In the genomic region with DNA sequence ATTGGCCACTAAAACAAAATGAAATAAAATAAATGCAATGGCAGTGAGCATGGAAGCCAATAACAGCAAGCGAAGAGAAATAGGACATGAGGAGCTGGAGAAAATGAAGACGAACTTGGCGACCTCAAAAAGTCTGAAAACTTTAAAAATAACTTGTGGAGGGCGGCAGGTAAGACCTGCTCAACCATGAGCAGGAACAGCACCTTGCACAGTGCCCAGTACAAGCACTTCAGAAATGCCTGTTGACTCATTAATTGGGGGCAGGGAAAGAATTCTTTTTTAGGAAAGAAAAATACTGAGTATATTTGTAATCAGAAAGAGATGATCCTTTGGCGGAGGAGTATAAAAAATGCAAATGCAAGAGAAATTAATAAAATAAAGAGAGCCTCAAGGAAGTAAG, we compare ENCODE assay signal across 35 cellular contexts.
"Had no signal": no experiment of that assay in that cellular context is flagged by ENCODE, and none has a peak within 500 bp of the region (broad histone marks: within the 10 kb centered on the region; RNA-seq: fewer than 3 reads in every experiment).

No MANE protein-coding gene starts in this region.

- H3K27ac Mint-ChIP-seq: activated B cell treated with CpG ODN at 0.5 μM for 24 hours; activated CD4-positive, alpha-beta memory T cell treated with anti-CD3 and anti-CD28 coated beads for 36 hours; activated CD4-positive, alpha-beta T cell treated with anti-CD3 and anti-CD28 coated beads, Interleukin-2, amount 10 ng/mL, durations not matched to agents 24 days and 14 days; activated CD8-positive, alpha-beta T cell treated with anti-CD3 and anti-CD28 coated beads for 36 hours; activated naive CD4-positive, alpha-beta T cell treated with anti-CD3 and anti-CD28 coated beads for 36 hours; activated naive CD4-positive, alpha-beta T cell treated with anti-CD3 and anti-CD28 coated beads, Interleukin-2, amount 50 U/mL, for 72 hours; activated naive CD8-positive, alpha-beta T cell treated with anti-CD3 and anti-CD28 coated beads for 36 hours; activated T-cell treated with anti-CD3 and anti-CD28 coated beads, Interleukin-2, amount 50 U/mL, for 72 hours; activated T-helper 1 cell treated with anti-CD3 and anti-CD28 coated beads, Interleukin-12 subunit alpha, Interleukin-12 subunit beta, Interleukin-2, Interleukin-4 antibody, amounts not matched to agents 30 ng/mL and 10 ng/mL and 1 ng/mL, durations not matched to agents 14 hours and 24 hours and 36 hours; activated T-helper 17 cell treated with anti-CD3 and anti-CD28 coated beads, Interleukin-2, amount 50 U/mL, for 72 hours; T-helper 1 cell treated with Interleukin-12 subunit alpha and Interleukin-12 subunit beta and Interleukin-4 antibody, amounts not matched to agents 30 μg/mL and 1 μg/mL, for 36 hours; T-helper 2 cell treated with Interferon-gamma antibody and Interleukin-4, amounts not matched to agents 5 μg/mL and 100 μg/mL, for 36 hours had no signal

- H3K27ac ChIP-seq: adrenal gland, body of pancreas, brain microvascular endothelial cell, breast epithelium, VCaP had no signal

- H3K4me3 Mint-ChIP-seq: activated B cell treated with CpG ODN at 0.5 μM for 24 hours; activated CD4-positive, alpha-beta memory T cell treated with anti-CD3 and anti-CD28 coated beads for 36 hours; activated CD4-positive, alpha-beta T cell treated with anti-CD3 and anti-CD28 coated beads, Interleukin-2, amount 10 ng/mL, durations not matched to agents 24 days and 14 days; activated CD8-positive, alpha-beta T cell treated with anti-CD3 and anti-CD28 coated beads for 36 hours; activated naive CD4-positive, alpha-beta T cell treated with anti-CD3 and anti-CD28 coated beads for 36 hours; activated naive CD8-positive, alpha-beta T cell treated with anti-CD3 and anti-CD28 coated beads for 36 hours; activated T-cell treated with anti-CD3 and anti-CD28 coated beads, Interleukin-2, amount 50 U/mL, for 4 hours; activated T-cell treated with anti-CD3 and anti-CD28 coated beads, Interleukin-2, amount 50 U/mL, for 72 hours; activated T-helper 1 cell treated with anti-CD3 and anti-CD28 coated beads, Interleukin-12 subunit alpha, Interleukin-12 subunit beta, Interleukin-2, Interleukin-4 antibody, amounts not matched to agents 30 ng/mL and 10 ng/mL and 1 ng/mL, durations not matched to agents 14 hours and 24 hours and 36 hours; activated T-helper 17 cell treated with anti-CD3 and anti-CD28 coated beads, Interleukin-2, amount 50 U/mL, for 72 hours; T-helper 1 cell treated with Interleukin-12 subunit alpha and Interleukin-12 subunit beta and Interleukin-4 antibody, amounts not matched to agents 30 μg/mL and 1 μg/mL, for 36 hours; T-helper 2 cell treated with Interferon-gamma antibody and Interleukin-4, amounts not matched to agents 5 μg/mL and 100 μg/mL, for 36 hours had no signal

- H3K9me3 ChIP-seq: adrenal gland, body of pancreas, breast epithelium had no signal

- H3K4me1 Mint-ChIP-seq: activated B cell treated with CpG ODN at 0.5 μM for 24 hours; activated CD4-positive, alpha-beta T cell treated with anti-CD3 and anti-CD28 coated beads, Interleukin-2, amount 10 ng/mL, durations not matched to agents 24 days and 14 days; activated naive CD8-positive, alpha-beta T cell treated with anti-CD3 and anti-CD28 coated beads for 36 hours; activated T-helper 17 cell treated with anti-CD3 and anti-CD28 coated beads, Interleukin-2, amount 50 U/mL, for 72 hours had no signal

- H3K27me3 Mint-ChIP-seq: activated CD4-positive, alpha-beta memory T cell treated with anti-CD3 and anti-CD28 coated beads for 36 hours had no signal

- ATAC-seq: activated CD8-positive, alpha-beta T cell treated with anti-CD3 and anti-CD28 coated beads for 36 hours; activated naive CD4-positive, alpha-beta T cell treated with anti-CD3 and anti-CD28 coated beads, Interleukin-2, amount 50 U/mL, for 72 hours; activated T-cell treated with anti-CD3 and anti-CD28 coated beads, Interleukin-2, amount 50 U/mL, for 4 hours; activated T-cell treated with anti-CD3 and anti-CD28 coated beads, Interleukin-2, amount 50 U/mL, for 72 hours; activated T-helper 17 cell treated with anti-CD3 and anti-CD28 coated beads, Interleukin-2, amount 50 U/mL, for 72 hours; body of pancreas had no signal

- DNase-seq: activated B cell treated with CpG ODN at 0.5 μM for 24 hours; activated CD4-positive, alpha-beta memory T cell treated with anti-CD3 and anti-CD28 coated beads for 36 hours; activated CD4-positive, alpha-beta T cell treated with anti-CD3 and anti-CD28 coated beads for 4 hours; activated CD4-positive, alpha-beta T cell treated with anti-CD3 and anti-CD28 coated beads, Interleukin-2, amount 10 ng/mL, durations not matched to agents 24 days and 14 days; activated CD4-positive, alpha-beta T cell treated with anti-CD3 and anti-CD28 coated beads, Interleukin-2, amount 50 U/mL, for 1 hour; activated CD4-positive, alpha-beta T cell treated with anti-CD3 and anti-CD28 coated beads, Interleukin-2, amount 50 U/mL, for 4 hours; activated CD4-positive, CD25-positive, alpha-beta regulatory T cell treated with anti-CD3 and anti-CD28 coated beads, Interleukin-2, amount 50 U/mL, for 72 hours; activated CD8-positive, alpha-beta memory T cell treated with anti-CD3 and anti-CD28 coated beads, Interleukin-2, amount 50 U/mL, for 4 hours; activated CD8-positive, alpha-beta T cell treated with anti-CD3 and anti-CD28 coated beads for 36 hours; activated effector memory CD4-positive, alpha-beta T cell treated with anti-CD3 and anti-CD28 coated beads, Interleukin-2, amount 50 U/mL, for 16 hours; activated gamma-delta T cell treated with Interleukin-2 at 50 U/mL for 16 hours; activated naive CD4-positive, alpha-beta T cell; activated naive CD4-positive, alpha-beta T cell treated with anti-CD3 and anti-CD28 coated beads for 36 hours; activated naive CD4-positive, alpha-beta T cell treated with anti-CD3 and anti-CD28 coated beads, Interleukin-2, amount 50 U/mL, for 16 hours; activated naive CD8-positive, alpha-beta T cell treated with anti-CD3 and anti-CD28 coated beads for 36 hours; activated T-cell treated with anti-CD3 and anti-CD28 coated beads for 4 hours; activated T-cell treated with anti-CD3 and anti-CD28 coated beads, Interleukin-2, amount 50 U/mL, for 1 hour; activated T-cell treated with anti-CD3 and anti-CD28 coated beads, Interleukin-2, amount 50 U/mL, for 4 hours; activated T-cell treated with anti-CD3 and anti-CD28 coated beads, Interleukin-2, amount 50 U/mL, for 72 hours; adrenal gland; amniotic stem cell; aorta; body of pancreas; brain microvascular endothelial cell; central memory CD4-positive, alpha-beta T cell; T-helper 1 cell; T-helper 2 cell; T-helper 9 cell had no signal

- H3K9me3 Mint-ChIP-seq: activated B cell treated with CpG ODN at 0.5 μM for 24 hours; activated CD4-positive, alpha-beta memory T cell treated with anti-CD3 and anti-CD28 coated beads for 36 hours; activated CD4-positive, alpha-beta T cell treated with anti-CD3 and anti-CD28 coated beads, Interleukin-2, amount 10 ng/mL, durations not matched to agents 24 days and 14 days; activated CD8-positive, alpha-beta T cell treated with anti-CD3 and anti-CD28 coated beads for 36 hours; activated naive CD4-positive, alpha-beta T cell treated with anti-CD3 and anti-CD28 coated beads for 36 hours; activated naive CD4-positive, alpha-beta T cell treated with anti-CD3 and anti-CD28 coated beads, Interleukin-2, amount 50 U/mL, for 72 hours; activated naive CD8-positive, alpha-beta T cell treated with anti-CD3 and anti-CD28 coated beads for 36 hours; activated T-cell treated with anti-CD3 and anti-CD28 coated beads, Interleukin-2, amount 50 U/mL, for 4 hours; activated T-cell treated with anti-CD3 and anti-CD28 coated beads, Interleukin-2, amount 50 U/mL, for 72 hours; activated T-helper 1 cell treated with anti-CD3 and anti-CD28 coated beads, Interleukin-12 subunit alpha, Interleukin-12 subunit beta, Interleukin-2, Interleukin-4 antibody, amounts not matched to agents 30 ng/mL and 10 ng/mL and 1 ng/mL, durations not matched to agents 14 hours and 24 hours and 36 hours; activated T-helper 17 cell treated with anti-CD3 and anti-CD28 coated beads, Interleukin-2, amount 50 U/mL, for 72 hours; T-helper 1 cell treated with Interleukin-12 subunit alpha and Interleukin-12 subunit beta and Interleukin-4 antibody, amounts not matched to agents 30 μg/mL and 1 μg/mL, for 36 hours; T-helper 2 cell treated with Interferon-gamma antibody and Interleukin-4, amounts not matched to agents 5 μg/mL and 100 μg/mL, for 36 hours had no signal

- H3K36me3 ChIP-seq: adrenal gland, brain microvascular endothelial cell, breast epithelium had no signal

- H3K4me1 ChIP-seq: adrenal gland, body of pancreas, breast epithelium had no signal

- H3K27me3 ChIP-seq: body of pancreas, brain microvascular endothelial cell, breast epithelium had no signal

- H3K4me3 ChIP-seq: adrenal gland, body of pancreas, breast epithelium had no signal

- H3K36me3 Mint-ChIP-seq: activated CD4-positive, alpha-beta memory T cell treated with anti-CD3 and anti-CD28 coated beads for 36 hours; activated naive CD4-positive, alpha-beta T cell treated with anti-CD3 and anti-CD28 coated beads, Interleukin-2, amount 50 U/mL, for 72 hours; activated naive CD8-positive, alpha-beta T cell treated with anti-CD3 and anti-CD28 coated beads for 36 hours had no signal
